Comparison of ENCODE assay signal across 12 cellular contexts in genomic region chr19:46408611-46409039, GRCh38. TPM values are rescaled to one million over a fixed set of nuclear protein-coding genes. Genes with fewer than 3 reads are reported as not detected.
A peak's percentile ranks its signal among the peaks of the same experiment; 100 is the strongest.
DNase-seq lines count a peak whose midpoint lies in the region; ATAC-seq and TF ChIP-seq lines count a peak whose summit lies in the region.
"Had no signal": no experiment of that assay in that cellular context is flagged by ENCODE, and none has a peak within 500 bp of the region (broad histone marks: within the 10 kb centered on the region; RNA-seq: fewer than 3 reads in every experiment).

No MANE protein-coding gene starts in this region.

- peaks cover 28% of the 10 kb centered on the region for H3K79me2 ChIP-seq in GM23338 (replicated peaks; ENCODE audit: insufficient read depth)

- H3K36me3 Mint-ChIP-seq in GM23338 (ENCODE audit: low read depth) (peaks cover 19% of the 10 kb centered on the region), Calu3 (ENCODE audit: insufficient read depth, unreplicated experiment) (peaks cover 17% of the 10 kb centered on the region)

- CTCF ChIA-PET in Calu3 (lab: Charles Lee) = interaction anchor here (0.6 to 0.7 kb wide), 3 partner anchors 27 to 730 kb away, joined by 4 read pairs; no protein-coding TSS in a partner anchor

- H3K4me2 ChIP-seq in GM23338 = peak overlapping the region; percentile 90

- peak overlapping the region; percentile 47 for H3K27ac Mint-ChIP-seq in GM23338
- H3K27ac Mint-ChIP-seq in Calu3 (ENCODE audit: unreplicated experiment) = no peak overlapping the region

- no peaks in the 10 kb centered on the region for H3K36me3 ChIP-seq in GM23338 (ENCODE audit: insufficient read depth)
- H3K36me3 ChIP-seq: suprapubic skin had no signal

- ATAC-seq in GM23338 (no peak), GM18502 (IDR thresholded peaks at IDR 0.05; ENCODE audit: poor library complexity, unreplicated experiment) (no peak)
- ATAC-seq: Panc1 had no signal

- H3K27me3 Mint-ChIP-seq in GM23338 (ENCODE audit: insufficient read depth, low read depth, poor library complexity) (peaks cover 52% of the 10 kb centered on the region), Calu3 (ENCODE audit: unreplicated experiment) (peaks cover 62% of the 10 kb centered on the region)

- H3K4me3 Mint-ChIP-seq in GM23338 (peak overlapping the region; percentile 72), Calu3 (ENCODE audit: low read depth, unreplicated experiment) (no peak overlapping the region)

- peaks cover 16% of the 10 kb centered on the region for H4K20me1 ChIP-seq in GM23338 (replicated peaks; ENCODE audit: insufficient read depth)

- H2AFZ ChIP-seq in GM23338 = peak overlapping the region; percentile 52; the same call in 1 of the 2 replicates

- intact Hi-C loops in Calu3 (cut with micrococcal nuclease; ENCODE audit: unreplicated experiment) = no loop called here

- H3K9me2 ChIP-seq in GM23338 (ENCODE audit: insufficient read depth) = no peaks in the 10 kb centered on the region

- peaks cover 26% of the 10 kb centered on the region for H3K4me1 ChIP-seq in GM23338 (ENCODE audit: insufficient read depth)

- peaks cover 60% of the 10 kb centered on the region for H3K27me3 ChIP-seq in GM23338 (ENCODE audit: insufficient read depth)

- H3K4me1 Mint-ChIP-seq in GM23338 (peaks cover 44% of the 10 kb centered on the region), Calu3 (ENCODE audit: low read depth, unreplicated experiment) (peaks cover 20% of the 10 kb centered on the region)

- no peak overlapping the region for H3K27ac ChIP-seq in GM23338 (ENCODE audit: low read depth)
- H3K27ac ChIP-seq: suprapubic skin had no signal

- no TSS peak for BruUV-seq in Calu3 (replicated peaks; lab: Mats Ljungman, UMichigan)

- H3K4me3 ChIP-seq in GM23338 = peak overlapping the region; percentile 67
- H3K4me3 ChIP-seq: suprapubic skin had no signal

- H3K9me3 Mint-ChIP-seq in GM23338 (no peaks in the 10 kb centered on the region), Calu3 (ENCODE audit: low read depth, unreplicated experiment) (no peaks in the 10 kb centered on the region)

- TF ChIP-seq CTCF in GM23338 (conservative IDR thresholded peaks at IDR 0.05; ENCODE audit: low read depth in 2 of 2) (no peak), Calu3 (IDR thresholded peaks at IDR 0.05; ENCODE audit: unreplicated experiment) (no peak)

- no peak for DNase-seq in GM23338 (ENCODE audit: low spot score)
- peak in 31 of 58 donors; percentile 9 to 68 (median 37) for DNase-seq in anterior cingulate cortex (lab: John Stamatoyannopoulos, UW)
- peak in 35 of 51 donors; percentile 5 to 78 (median 46) for DNase-seq in hypothalamus (lab: John Stamatoyannopoulos, UW)
- peak; percentile 64 for DNase-seq in pons (ENCODE audit: low spot score)
- no peak for DNase-seq in activated T-cell treated with anti-CD3 and anti-CD28 coated beads, Interleukin-2, amount 50 U/mL, for 1 hour
- no peak for DNase-seq in Calu3
- DNase-seq in OCI-M2 (lab: John Stamatoyannopoulos, UW; ENCODE audit: unreplicated experiment) = no peak
- DNase-seq: EL had no signal

- peaks cover 10% of the 10 kb centered on the region; the same call in 1 of the 2 replicates for H3F3A ChIP-seq in GM23338 (replicated peaks; ENCODE audit: low read depth)

TF ChIP-seq in GM23338, 12 proteins besides CTCF, POLR2A, EP300 and RAD21 (continues in another document):
- no peak for TF ChIP-seq EZH2 (IDR thresholded peaks at IDR 0.05; ENCODE audit: low read depth, unreplicated experiment)
- TF ChIP-seq, protein P1, sequence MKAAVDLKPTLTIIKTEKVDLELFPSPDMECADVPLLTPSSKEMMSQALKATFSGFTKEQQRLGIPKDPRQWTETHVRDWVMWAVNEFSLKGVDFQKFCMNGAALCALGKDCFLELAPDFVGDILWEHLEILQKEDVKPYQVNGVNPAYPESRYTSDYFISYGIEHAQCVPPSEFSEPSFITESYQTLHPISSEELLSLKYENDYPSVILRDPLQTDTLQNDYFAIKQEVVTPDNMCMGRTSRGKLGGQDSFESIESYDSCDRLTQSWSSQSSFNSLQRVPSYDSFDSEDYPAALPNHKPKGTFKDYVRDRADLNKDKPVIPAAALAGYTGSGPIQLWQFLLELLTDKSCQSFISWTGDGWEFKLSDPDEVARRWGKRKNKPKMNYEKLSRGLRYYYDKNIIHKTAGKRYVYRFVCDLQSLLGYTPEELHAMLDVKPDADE (IDR thresholded peaks at IDR 0.05) = no peak
- TF ChIP-seq JUNB (IDR thresholded peaks at IDR 0.05; ENCODE audit: unreplicated experiment) = no peak
- no peak for TF ChIP-seq STAT1 (IDR thresholded peaks at IDR 0.05; ENCODE audit: unreplicated experiment)
- TF ChIP-seq, protein P2, sequence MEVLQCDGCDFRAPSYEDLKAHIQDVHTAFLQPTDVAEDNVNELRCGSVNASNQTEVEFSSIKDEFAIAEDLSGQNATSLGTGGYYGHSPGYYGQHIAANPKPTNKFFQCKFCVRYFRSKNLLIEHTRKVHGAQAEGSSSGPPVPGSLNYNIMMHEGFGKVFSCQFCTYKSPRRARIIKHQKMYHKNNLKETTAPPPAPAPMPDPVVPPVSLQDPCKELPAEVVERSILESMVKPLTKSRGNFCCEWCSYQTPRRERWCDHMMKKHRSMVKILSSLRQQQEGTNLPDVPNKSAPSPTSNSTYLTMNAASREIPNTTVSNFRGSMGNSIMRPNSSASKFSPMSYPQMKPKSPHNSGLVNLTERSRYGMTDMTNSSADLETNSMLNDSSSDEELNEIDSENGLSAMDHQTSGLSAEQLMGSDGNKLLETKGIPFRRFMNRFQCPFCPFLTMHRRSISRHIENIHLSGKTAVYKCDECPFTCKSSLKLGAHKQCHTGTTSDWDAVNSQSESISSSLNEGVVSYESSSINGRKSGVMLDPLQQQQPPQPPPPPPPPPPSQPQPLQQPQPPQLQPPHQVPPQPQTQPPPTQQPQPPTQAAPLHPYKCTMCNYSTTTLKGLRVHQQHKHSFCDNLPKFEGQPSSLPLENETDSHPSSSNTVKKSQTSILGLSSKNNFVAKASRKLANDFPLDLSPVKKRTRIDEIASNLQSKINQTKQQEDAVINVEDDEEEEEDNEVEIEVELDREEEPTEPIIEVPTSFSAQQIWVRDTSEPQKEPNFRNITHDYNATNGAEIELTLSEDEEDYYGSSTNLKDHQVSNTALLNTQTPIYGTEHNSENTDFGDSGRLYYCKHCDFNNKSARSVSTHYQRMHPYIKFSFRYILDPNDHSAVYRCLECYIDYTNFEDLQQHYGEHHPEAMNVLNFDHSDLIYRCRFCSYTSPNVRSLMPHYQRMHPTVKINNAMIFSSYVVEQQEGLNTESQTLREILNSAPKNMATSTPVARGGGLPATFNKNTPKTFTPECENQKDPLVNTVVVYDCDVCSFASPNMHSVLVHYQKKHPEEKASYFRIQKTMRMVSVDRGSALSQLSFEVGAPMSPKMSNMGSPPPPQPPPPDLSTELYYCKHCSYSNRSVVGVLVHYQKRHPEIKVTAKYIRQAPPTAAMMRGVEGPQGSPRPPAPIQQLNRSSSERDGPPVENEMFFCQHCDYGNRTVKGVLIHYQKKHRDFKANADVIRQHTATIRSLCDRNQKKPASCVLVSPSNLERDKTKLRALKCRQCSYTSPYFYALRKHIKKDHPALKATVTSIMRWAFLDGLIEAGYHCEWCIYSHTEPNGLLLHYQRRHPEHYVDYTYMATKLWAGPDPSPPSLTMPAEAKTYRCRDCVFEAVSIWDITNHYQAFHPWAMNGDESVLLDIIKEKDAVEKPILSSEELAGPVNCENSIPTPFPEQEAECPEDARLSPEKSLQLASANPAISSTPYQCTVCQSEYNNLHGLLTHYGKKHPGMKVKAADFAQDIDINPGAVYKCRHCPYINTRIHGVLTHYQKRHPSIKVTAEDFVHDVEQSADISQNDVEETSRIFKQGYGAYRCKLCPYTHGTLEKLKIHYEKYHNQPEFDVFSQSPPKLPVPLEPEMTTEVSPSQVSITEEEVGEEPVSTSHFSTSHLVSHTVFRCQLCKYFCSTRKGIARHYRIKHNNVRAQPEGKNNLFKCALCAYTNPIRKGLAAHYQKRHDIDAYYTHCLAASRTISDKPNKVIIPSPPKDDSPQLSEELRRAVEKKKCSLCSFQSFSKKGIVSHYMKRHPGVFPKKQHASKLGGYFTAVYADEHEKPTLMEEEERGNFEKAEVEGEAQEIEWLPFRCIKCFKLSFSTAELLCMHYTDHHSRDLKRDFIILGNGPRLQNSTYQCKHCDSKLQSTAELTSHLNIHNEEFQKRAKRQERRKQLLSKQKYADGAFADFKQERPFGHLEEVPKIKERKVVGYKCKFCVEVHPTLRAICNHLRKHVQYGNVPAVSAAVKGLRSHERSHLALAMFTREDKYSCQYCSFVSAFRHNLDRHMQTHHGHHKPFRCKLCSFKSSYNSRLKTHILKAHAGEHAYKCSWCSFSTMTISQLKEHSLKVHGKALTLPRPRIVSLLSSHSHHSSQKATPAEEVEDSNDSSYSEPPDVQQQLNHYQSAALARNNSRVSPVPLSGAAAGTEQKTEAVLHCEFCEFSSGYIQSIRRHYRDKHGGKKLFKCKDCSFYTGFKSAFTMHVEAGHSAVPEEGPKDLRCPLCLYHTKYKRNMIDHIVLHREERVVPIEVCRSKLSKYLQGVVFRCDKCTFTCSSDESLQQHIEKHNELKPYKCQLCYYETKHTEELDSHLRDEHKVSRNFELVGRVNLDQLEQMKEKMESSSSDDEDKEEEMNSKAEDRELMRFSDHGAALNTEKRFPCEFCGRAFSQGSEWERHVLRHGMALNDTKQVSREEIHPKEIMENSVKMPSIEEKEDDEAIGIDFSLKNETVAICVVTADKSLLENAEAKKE (CRISPR knock-in tag; IDR thresholded peaks at IDR 0.05) = no peak
- no peak for TF ChIP-seq ZNF331 (CRISPR knock-in tag; IDR thresholded peaks at IDR 0.05; ENCODE audit: low read depth)

RNA-seq across cellular contexts. Expression of gene CCDC8, which starts 4.7 kb away (rescaled TPM):
- 16.5 and 17.4 TPM in 2 replicates for total RNA-seq in GM23338 (2014; rRNA removed; shearing (Covaris generic))
- polyA plus RNA-seq in GM23338 (2016; fragmentation: Nextera tagmentation; extraction: Ambion mirVana) = 5.6 and 6.0 TPM in 2 replicates
- total RNA-seq in Calu3 (2022) = not detected in 2 replicates
- total RNA-seq: activated CD8-positive, alpha-beta memory T cell treated with anti-CD3 and anti-CD28 coated beads for 36 hours had no signal

RNA-seq across cellular contexts. Expression of gene PNMA8C, which starts 20.1 kb away (rescaled TPM):
- total RNA-seq in GM23338 (2014; rRNA removed; shearing (Covaris generic)) = 2.3 and 2.6 TPM in 2 replicates
- 0.44 and 0.59 TPM in 2 replicates for polyA plus RNA-seq in GM23338 (2016; fragmentation: Nextera tagmentation; extraction: Ambion mirVana)
- not detected in 2 replicates for total RNA-seq in Calu3 (2022)
- total RNA-seq: activated CD8-positive, alpha-beta memory T cell treated with anti-CD3 and anti-CD28 coated beads for 36 hours had no signal

Comparison
In these comparisons a context has a peak if more than half of its experiments do, and no peak if none do; other contexts are left out.
1. DNase-seq: peak in anterior cingulate cortex (31 of 58), hypothalamus (35 of 51) and pons (single experiment); none in GM23338 (single experiment), activated T-cell treated with anti-CD3 and anti-CD28 coated beads, Interleukin-2, amount 50 U/mL, for 1 hour (single experiment), Calu3 (single experiment) and OCI-M2 (single experiment).
2. RNA of gene CCDC8, which starts 4.7 kb away (total RNA-seq): 16.5 to 17.4 TPM in GM23338; not detected in Calu3; every median in the first group is over 10 times any median in the second.